ENCODE assay signal across 1 cellular context in the genomic region with DNA sequence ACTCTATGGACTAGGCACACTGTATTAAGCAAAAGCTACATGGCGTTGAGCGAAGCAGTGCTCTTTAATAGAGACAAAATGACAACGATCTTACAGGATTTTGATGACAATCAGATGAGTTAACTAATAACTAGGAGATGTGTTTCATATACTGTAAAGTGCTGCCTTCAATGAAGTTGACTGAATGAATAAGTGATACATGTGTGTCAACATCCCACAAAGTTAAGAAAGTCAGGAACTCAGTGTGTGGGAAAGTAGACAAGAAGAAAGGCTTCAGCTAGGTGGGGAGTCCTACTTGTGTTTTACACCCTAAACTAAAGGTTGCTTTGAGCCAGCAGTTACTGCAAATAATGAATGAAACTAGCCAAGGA.
TF ChIP-seq lines count a peak whose summit lies in the region.

No MANE protein-coding gene starts in this region.

TF ChIP-seq in A549, 52 proteins besides CTCF, POLR2A, EP300 and RAD21:
- TF ChIP-seq ZFP36 (IDR thresholded peaks at IDR 0.05; ENCODE audit: borderline replicate concordance, partially characterized antibody), result no peak
- peak; percentile 41 to 42; a peak in 4 of 5 replicates for TF ChIP-seq JUN (IDR thresholded peaks at IDR 0.05)
- no peak for TF ChIP-seq FOSL2 (IDR thresholded peaks at IDR 0.05)
- TF ChIP-seq FOSL2 (CRISPR knock-in tag; IDR thresholded peaks at IDR 0.05), result peak; percentile 2; the same call in 1 of the 2 replicates
- no peak for TF ChIP-seq RARB (CRISPR knock-in tag; IDR thresholded peaks at IDR 0.05)
- TF ChIP-seq HOXA7 (CRISPR knock-in tag; IDR thresholded peaks at IDR 0.05), result peak; percentile 75; the same call in 1 of the 2 replicates
- TF ChIP-seq JUNB (IDR thresholded peaks at IDR 0.05), result peak; percentile 78
- TF ChIP-seq HOXB13 (CRISPR knock-in tag; IDR thresholded peaks at IDR 0.05; ENCODE audit: low read depth), result peak; percentile 75
- peak; percentile 64; the same call in 2 of the 3 replicates for TF ChIP-seq BCL3 (IDR thresholded peaks at IDR 0.05)
